In genomic region chr1:108716437-108717230, GRCh38 we compare ENCODE assay signal across 21 cellular contexts. TPM values are rescaled to one million over a fixed set of nuclear protein-coding genes. Genes with fewer than 3 reads are reported as not detected.
DNase-seq lines count a peak whose midpoint lies in the region; FAIRE-seq and TF ChIP-seq lines count a peak whose summit lies in the region.
"Had no signal": no experiment of that assay in that cellular context is flagged by ENCODE, and none has a peak within 500 bp of the region (broad histone marks: within the 10 kb centered on the region; RNA-seq: fewer than 3 reads in every experiment).

No MANE protein-coding gene starts in this region.

- no peaks in the 10 kb centered on the region for H3K9me3 ChIP-seq in neuron (ENCODE audit: low read length)
- H3K9me3 ChIP-seq: BLaER1 treated with 17β-estradiol and CSF1 and Interleukin-3, amounts not matched to agents 10 nM and 100 nM had no signal

- H3K27ac ChIP-seq in RWPE1: no peak overlapping the region
- H3K27ac ChIP-seq: BLaER1 treated with 17β-estradiol and CSF1 and Interleukin-3, amounts not matched to agents 10 nM and 100 nM had no signal

- TF ChIP-seq CTCF in brain (conservative IDR thresholded peaks at IDR 0.05): no peak
- no peak for TF ChIP-seq CTCF in RWPE1 (conservative IDR thresholded peaks at IDR 0.05; ENCODE audit: low read depth)

- H3K4me3 Mint-ChIP-seq in brain: peak overlapping the region in 2 of 5 experiments; percentile 28 to 61
- no peak overlapping the region for H3K4me3 Mint-ChIP-seq in activated T-helper 2 cell treated with anti-CD3 and anti-CD28 coated beads, Interferon-gamma antibody, Interleukin-2, Interleukin-4, amounts not matched to agents 10 μg/mL and 5 μg/mL and 100 μg/mL, durations not matched to agents 14 hours and 24 hours and 36 hours (ENCODE audit: low read depth)
- H3K4me3 Mint-ChIP-seq: CD8-positive, alpha-beta T cell had no signal

- H2AFZ ChIP-seq in neuron (ENCODE audit: low read depth, low read length): peak overlapping the region; percentile 56

- peaks cover 33% of the 10 kb centered on the region for H3K4me1 ChIP-seq in neuron (ENCODE audit: insufficient read depth, low read length)

- H3K27me3 ChIP-seq in neuron (ENCODE audit: insufficient read depth, low read length): no peaks in the 10 kb centered on the region
- H3K27me3 ChIP-seq: BLaER1 treated with 17β-estradiol and CSF1 and Interleukin-3, amounts not matched to agents 10 nM and 100 nM had no signal

- no peaks in the 10 kb centered on the region for H3K36me3 ChIP-seq in neuron (ENCODE audit: insufficient read depth, low read length)
- H3K36me3 ChIP-seq: BLaER1 treated with 17β-estradiol and CSF1 and Interleukin-3, amounts not matched to agents 10 nM and 100 nM had no signal

- H3K36me3 Mint-ChIP-seq in brain: no peaks in the 10 kb centered on the region
- no peaks in the 10 kb centered on the region for H3K36me3 Mint-ChIP-seq in activated T-helper 2 cell treated with anti-CD3 and anti-CD28 coated beads, Interferon-gamma antibody, Interleukin-2, Interleukin-4, amounts not matched to agents 10 μg/mL and 5 μg/mL and 100 μg/mL, durations not matched to agents 14 hours and 24 hours and 36 hours (ENCODE audit: low read depth)
- H3K36me3 Mint-ChIP-seq: CD8-positive, alpha-beta T cell had no signal

- peaks cover 7% of the 10 kb centered on the region for H3K27me3 Mint-ChIP-seq in brain
- peaks cover 21% of the 10 kb centered on the region for H3K27me3 Mint-ChIP-seq in activated T-helper 2 cell treated with anti-CD3 and anti-CD28 coated beads, Interferon-gamma antibody, Interleukin-2, Interleukin-4, amounts not matched to agents 10 μg/mL and 5 μg/mL and 100 μg/mL, durations not matched to agents 14 hours and 24 hours and 36 hours (ENCODE audit: low read depth)

- H3K4me1 Mint-ChIP-seq in brain: peaks cover 53% of the 10 kb centered on the region
- no peaks in the 10 kb centered on the region for H3K4me1 Mint-ChIP-seq in activated T-helper 2 cell treated with anti-CD3 and anti-CD28 coated beads, Interferon-gamma antibody, Interleukin-2, Interleukin-4, amounts not matched to agents 10 μg/mL and 5 μg/mL and 100 μg/mL, durations not matched to agents 14 hours and 24 hours and 36 hours (ENCODE audit: low read depth)

- peak overlapping the region; percentile 33 for H3K4me3 ChIP-seq in neuron (ENCODE audit: low read length)
- H3K4me3 ChIP-seq: BLaER1 treated with 17β-estradiol and CSF1 and Interleukin-3, amounts not matched to agents 10 nM and 100 nM; K562 had no signal

- DNase-seq in EH (ENCODE audit: low read depth) (peak; percentile 24), foreskin melanocyte (peak; percentile 11), GDM1 (lab: John Stamatoyannopoulos, UW) (no peak), RWPE1 (ENCODE audit: low spot score) (no peak), RCC 7860 (ENCODE audit: low spot score) (no peak)
- DNase-seq in activated T-helper 2 cell treated with anti-CD3 and anti-CD28 coated beads, Interferon-gamma antibody, Interleukin-2, Interleukin-4, amounts not matched to agents 10 μg/mL and 5 μg/mL and 100 μg/mL, durations not matched to agents 14 hours and 24 hours and 36 hours (ENCODE audit: low spot score): no peak
- DNase-seq: Calu3; CD8-positive, alpha-beta T cell; EL; GOT3; NCI-H187; NCI-H2107; NCI-H2227 treated with DMSO at 0.1 percent for 48 hours; NCI-H524 treated with DMSO at 0.1 percent for 48 hours; PC-3 had no signal

- intact Hi-C loops in activated T-helper 2 cell treated with anti-CD3 and anti-CD28 coated beads, Interferon-gamma antibody, Interleukin-2, Interleukin-4, amounts not matched to agents 10 μg/mL and 5 μg/mL and 100 μg/mL, durations not matched to agents 14 hours and 24 hours and 36 hours (cut with micrococcal nuclease): no loop called here

- no peak for FAIRE-seq in RCC 7860 (lab: Jason Lieb, UNC)
- FAIRE-seq: A204.1, GM12891, K562 had no signal

- POLR2A ChIA-PET in RWPE1 (lab: Yijun Ruan, JAX; ENCODE audit: low non-redundant PET): no interaction called here

- CTCF ChIA-PET in RWPE1 (lab: Yijun Ruan, JAX): interaction anchor here (0.5 kb wide), 1 partner anchor 829 kb away, joined by 3 read pairs; no protein-coding TSS in a partner anchor

- peak overlapping the region in 4 of 5 experiments; percentile 73 to 83 (median 76) for H3K27ac Mint-ChIP-seq in brain
- H3K27ac Mint-ChIP-seq in activated T-helper 2 cell treated with anti-CD3 and anti-CD28 coated beads, Interferon-gamma antibody, Interleukin-2, Interleukin-4, amounts not matched to agents 10 μg/mL and 5 μg/mL and 100 μg/mL, durations not matched to agents 14 hours and 24 hours and 36 hours: no peak overlapping the region
- H3K27ac Mint-ChIP-seq: CD8-positive, alpha-beta T cell had no signal

- H3K9me3 Mint-ChIP-seq in brain: no peaks in the 10 kb centered on the region
- no peaks in the 10 kb centered on the region for H3K9me3 Mint-ChIP-seq in activated T-helper 2 cell treated with anti-CD3 and anti-CD28 coated beads, Interferon-gamma antibody, Interleukin-2, Interleukin-4, amounts not matched to agents 10 μg/mL and 5 μg/mL and 100 μg/mL, durations not matched to agents 14 hours and 24 hours and 36 hours
- H3K9me3 Mint-ChIP-seq: CD8-positive, alpha-beta T cell had no signal

RNA-seq across cellular contexts. Expression of gene FNDC7, which starts 3.9 kb away (rescaled TPM):
- not detected for polyA plus RNA-seq in brain (ENCODE audit: insufficient read depth, low read depth, low replicate concordance)
- total RNA-seq in activated T-helper 2 cell treated with anti-CD3 and anti-CD28 coated beads, Interferon-gamma antibody, Interleukin-2, Interleukin-4, amounts not matched to agents 10 μg/mL and 5 μg/mL and 100 μg/mL, durations not matched to agents 14 hours and 24 hours and 36 hours: 0.05 TPM in 1 of 2 replicates, not detected in the other
- total RNA-seq: Calu3, K562, PC-3 had no signal
- polyA plus RNA-seq: K562 had no signal

RNA-seq across cellular contexts. Expression of gene PRPF38B, which starts 24.5 kb away (rescaled TPM):
- polyA plus RNA-seq in brain (ENCODE audit: insufficient read depth, low read depth, low replicate concordance): 16.9 TPM
- 86.7 and 88.5 TPM in 2 replicates for total RNA-seq in activated T-helper 2 cell treated with anti-CD3 and anti-CD28 coated beads, Interferon-gamma antibody, Interleukin-2, Interleukin-4, amounts not matched to agents 10 μg/mL and 5 μg/mL and 100 μg/mL, durations not matched to agents 14 hours and 24 hours and 36 hours

RNA-seq across cellular contexts. Expression of gene STXBP3, which starts 29.8 kb away (rescaled TPM):
- polyA plus RNA-seq in brain (ENCODE audit: insufficient read depth, low read depth, low replicate concordance): 14.8 TPM
- 46.5 and 51.7 TPM in 2 replicates for total RNA-seq in activated T-helper 2 cell treated with anti-CD3 and anti-CD28 coated beads, Interferon-gamma antibody, Interleukin-2, Interleukin-4, amounts not matched to agents 10 μg/mL and 5 μg/mL and 100 μg/mL, durations not matched to agents 14 hours and 24 hours and 36 hours

RNA-seq across cellular contexts. Expression of gene HENMT1, which starts 55.7 kb away (rescaled TPM):
- polyA plus RNA-seq in brain (ENCODE audit: insufficient read depth, low read depth, low replicate concordance): 16.3 TPM
- total RNA-seq in activated T-helper 2 cell treated with anti-CD3 and anti-CD28 coated beads, Interferon-gamma antibody, Interleukin-2, Interleukin-4, amounts not matched to agents 10 μg/mL and 5 μg/mL and 100 μg/mL, durations not matched to agents 14 hours and 24 hours and 36 hours: 16.5 and 17.7 TPM in 2 replicates
- total RNA-seq: K562 had no signal
- polyA plus RNA-seq: K562 had no signal

Comparison
In these comparisons a context has a peak if more than half of its experiments do, and no peak if none do; other contexts are left out.
1. DNase-seq: peak in EH (single experiment) and foreskin melanocyte (single experiment); none in GDM1 (single experiment), RWPE1 (single experiment), RCC 7860 (single experiment) and activated T-helper 2 cell treated with anti-CD3 and anti-CD28 coated beads, Interferon-gamma antibody, Interleukin-2, Interleukin-4, amounts not matched to agents 10 μg/mL and 5 μg/mL and 100 μg/mL, durations not matched to agents 14 hours and 24 hours and 36 hours (single experiment).